9 cellular contexts compared by ENCODE assay signal in genomic region chr10:112535432-112536038, GRCh38.
A peak's percentile ranks its signal among the peaks of the same experiment; 100 is the strongest.
DNase-seq lines count a peak whose midpoint lies in the region; ATAC-seq, FAIRE-seq and TF ChIP-seq lines count a peak whose summit lies in the region.
"Had no signal": no experiment of that assay in that cellular context is flagged by ENCODE, and none has a peak within 500 bp of the region (broad histone marks: within the 10 kb centered on the region; RNA-seq: fewer than 3 reads in every experiment).

No MANE protein-coding gene starts in this region.

- H3K4me3 ChIP-seq in astrocyte (ENCODE audit: insufficient read depth, low read depth, low read length) (no peak overlapping the region), skeletal muscle tissue (ENCODE audit: low read length in 3 of 3) (peak overlapping the region in 1 of 3 donors; percentile 35)

- peaks cover 5% of the 10 kb centered on the region for H3K36me3 Mint-ChIP-seq in astrocyte (ENCODE audit: low read depth, unreplicated experiment)

- H3K27me3 ChIP-seq in astrocyte (ENCODE audit: insufficient read depth, low read length) (no peaks in the 10 kb centered on the region), skeletal muscle tissue (ENCODE audit: control insufficient read depth in 3 of 3, insufficient read depth in 3 of 3, low read length in 3 of 3) (no peaks in the 10 kb centered on the region)

- FAIRE-seq in astrocyte (lab: Jason Lieb, UNC), result peak; percentile 20

- H3K4me2 ChIP-seq in astrocyte (ENCODE audit: low read length), result no peak overlapping the region

- no peak overlapping the region for H3K27ac Mint-ChIP-seq in astrocyte (ENCODE audit: unreplicated experiment)

- peaks cover 12% of the 10 kb centered on the region for H3K4me1 Mint-ChIP-seq in astrocyte (ENCODE audit: low read depth, unreplicated experiment)

- DNase-seq in NCI-H510A treated with DMSO at 0.1 percent for 48 hours (lab: John Stamatoyannopoulos, UW), result peak; percentile 68
- no peak for DNase-seq in NCI-H510A (lab: John Stamatoyannopoulos, UW)
- DNase-seq in astrocyte (ENCODE audit: low read depth), result no peak
- DNase-seq in KG1 (lab: John Stamatoyannopoulos, UW), result no peak
- DNase-seq in activated T-cell treated with anti-CD3 and anti-CD28 coated beads for 4 hours, result no peak
- no peak for DNase-seq in NCI-H1092 treated with DMSO at 0.1 percent for 48 hours (lab: John Stamatoyannopoulos, UW)
- DNase-seq: activated CD4-positive, alpha-beta T cell treated with anti-CD3 and anti-CD28 coated beads for 4 hours had no signal

- peaks cover 3% of the 10 kb centered on the region for H3K4me1 ChIP-seq in astrocyte (ENCODE audit: insufficient read depth, low read length)
- H3K4me1 ChIP-seq in skeletal muscle tissue (ENCODE audit: control insufficient read depth in 3 of 3, insufficient read depth in 3 of 3, low read length in 3 of 3), result no peaks in the 10 kb centered on the region

- no peak for TF ChIP-seq CTCF in astrocyte (IDR thresholded peaks at IDR 0.05; ENCODE audit: insufficient read depth, low read depth, low read length)

- H3K79me2 ChIP-seq in astrocyte (ENCODE audit: insufficient read depth, low read length), result no peaks in the 10 kb centered on the region

- no peak overlapping the region for H3K27ac ChIP-seq in astrocyte (ENCODE audit: low read depth, low read length)
- no peak overlapping the region for H3K27ac ChIP-seq in skeletal muscle tissue (ENCODE audit: low read depth, low read length)

- no peaks in the 10 kb centered on the region for H3K27me3 Mint-ChIP-seq in astrocyte (ENCODE audit: low read depth, unreplicated experiment)

- H3K9me3 Mint-ChIP-seq in astrocyte (ENCODE audit: unreplicated experiment), result no peaks in the 10 kb centered on the region

- no peak overlapping the region for H3K4me3 Mint-ChIP-seq in astrocyte (ENCODE audit: unreplicated experiment)

- H2AFZ ChIP-seq in astrocyte (ENCODE audit: low read depth, low read length), result no peak overlapping the region

- H4K20me1 ChIP-seq in astrocyte (ENCODE audit: insufficient read depth, low read length), result no peaks in the 10 kb centered on the region

- H3K9me3 ChIP-seq in astrocyte (ENCODE audit: insufficient read depth, low read depth, low read length) (no peaks in the 10 kb centered on the region), skeletal muscle tissue (ENCODE audit: control insufficient read depth in 3 of 3, low read length in 3 of 3) (no peaks in the 10 kb centered on the region)

- H3K9ac ChIP-seq in astrocyte (ENCODE audit: low read length) (no peak overlapping the region), skeletal muscle tissue (ENCODE audit: low read depth in 1 of 3, low read length in 3 of 3) (peak overlapping the region in 2 of 3 donors; percentile 11 to 43)

- peak; percentile 37 for ATAC-seq in HG02884 (IDR thresholded peaks at IDR 0.05; ENCODE audit: unreplicated experiment)

- no peaks in the 10 kb centered on the region for H3K36me3 ChIP-seq in astrocyte (ENCODE audit: insufficient read depth, low read length)
- H3K36me3 ChIP-seq in skeletal muscle tissue (ENCODE audit: control insufficient read depth in 3 of 3, insufficient read depth in 3 of 3, low read length in 3 of 3), result peaks cover 0 to 4% (median 4%) of the 10 kb centered on the region in 3 donors
